ENCODE assay signal across 2 cellular contexts in genomic region chr13:113016526-113017295, GRCh38.
TF ChIP-seq lines count a peak whose summit lies in the region.

No MANE protein-coding gene starts in this region.

TF ChIP-seq in HepG2, 621 proteins besides CTCF, POLR2A, EP300 and RAD21 (continued from another document):
- TF ChIP-seq RBM22 (optimal IDR thresholded peaks at IDR 0.05; ENCODE audit: low read length): peak; percentile 41
- TF ChIP-seq RFXANK (CRISPR knock-in tag; IDR thresholded peaks at IDR 0.05): no peak
- peak; percentile 43 for TF ChIP-seq AGO2 (optimal IDR thresholded peaks at IDR 0.05; ENCODE audit: low read depth, low read length)

TF ChIP-seq in HEK293, 187 proteins besides CTCF, POLR2A, EP300 and RAD21 (continued from another document):
- no peak for TF ChIP-seq ZNF501 (tag by site-specific recombination; IDR thresholded peaks at IDR 0.05)
